Comparison of ENCODE assay signal across 23 cellular contexts in genomic region chr17:80956321-80957190, GRCh38. TPM values are rescaled to one million over a fixed set of nuclear protein-coding genes. Genes with fewer than 3 reads are reported as not detected.
A peak's percentile ranks its signal among the peaks of the same experiment; 100 is the strongest.
DNase-seq lines count a peak whose midpoint lies in the region; ATAC-seq and TF ChIP-seq lines count a peak whose summit lies in the region.
"Had no signal": no experiment of that assay in that cellular context is flagged by ENCODE, and none has a peak within 500 bp of the region (broad histone marks: within the 10 kb centered on the region; RNA-seq: fewer than 3 reads in every experiment).

No MANE protein-coding gene starts in this region.

- H2AK5ac ChIP-seq in trophoblast cell (ENCODE audit: low read length) = no peak overlapping the region

- no peaks in the 10 kb centered on the region for H3K79me2 ChIP-seq in GM23338 (replicated peaks; ENCODE audit: insufficient read depth)
- H3K79me2 ChIP-seq in trophoblast cell (ENCODE audit: control insufficient read depth, insufficient read depth, low read length, poor library complexity) = peaks cover 1% of the 10 kb centered on the region

- H3K9me3 ChIP-seq in trophoblast cell (ENCODE audit: insufficient read depth, low read depth, low read length) = peaks cover 2% of the 10 kb centered on the region
- H3K9me3 ChIP-seq: MG63, neutrophil, psoas muscle, SJCRH30 had no signal

- H2BK12ac ChIP-seq in trophoblast cell (ENCODE audit: low read length) = no peak overlapping the region

- no peak overlapping the region for H3K23ac ChIP-seq in trophoblast cell (ENCODE audit: low read length)

- no peak overlapping the region for H4K12ac ChIP-seq in trophoblast cell (ENCODE audit: low read depth, low read length)

- H3K27me3 ChIP-seq in GM23338 (ENCODE audit: insufficient read depth) = no peaks in the 10 kb centered on the region
- no peaks in the 10 kb centered on the region for H3K27me3 ChIP-seq in trophoblast cell (ENCODE audit: insufficient read depth, low read length)
- H3K27me3 ChIP-seq: MG63, neutrophil, SJCRH30 had no signal

- no peak overlapping the region for H3K14ac ChIP-seq in trophoblast cell (ENCODE audit: low read length)

- H3K36me3 Mint-ChIP-seq in GM23338 (ENCODE audit: low read depth) (0 out of 3 replicates have a peak, but pooled peaks cover 3% of the 10 kb centered on the region), glutamatergic neuron (ENCODE audit: unreplicated experiment) (peaks cover 5% of the 10 kb centered on the region)

- H2AFZ ChIP-seq in GM23338 (no peak overlapping the region), trophoblast cell (ENCODE audit: insufficient read depth, low read length, poor library complexity) (no peak overlapping the region)

- H3K4me3 Mint-ChIP-seq in GM23338 (no peak overlapping the region), glutamatergic neuron (ENCODE audit: unreplicated experiment) (no peak overlapping the region)
- H3K4me3 Mint-ChIP-seq: activated CD4-positive, alpha-beta memory T cell treated with anti-CD3 and anti-CD28 coated beads, Interleukin-2, amount 10 ng/mL, durations not matched to agents 7 days and 5 days; CD8-positive, alpha-beta memory T cell; stimulated activated naive CD8-positive, alpha-beta T cell treated with anti-CD3 and anti-CD28 coated beads, Interleukin-15, amount 100 ng/mL, for 72 hours had no signal

- no peak overlapping the region for H3K27ac ChIP-seq in GM23338 (ENCODE audit: low read depth)
- no peak overlapping the region for H3K27ac ChIP-seq in trophoblast cell (ENCODE audit: low read depth, low read length)
- H3K27ac ChIP-seq: neutrophil, psoas muscle, SJCRH30 had no signal

- no peaks in the 10 kb centered on the region for H4K20me1 ChIP-seq in GM23338 (replicated peaks; ENCODE audit: insufficient read depth)

- H3K36me3 ChIP-seq in GM23338 (ENCODE audit: insufficient read depth) = no peaks in the 10 kb centered on the region
- H3K36me3 ChIP-seq in trophoblast cell (ENCODE audit: control insufficient read depth in 1 of 2, insufficient read depth in 2 of 2, low read length in 2 of 2) = peaks cover 8 to 13% of the 10 kb centered on the region in 2 experiments
- H3K36me3 ChIP-seq: SJCRH30 had no signal

- H3K4ac ChIP-seq in trophoblast cell (ENCODE audit: low read depth, low read length) = no peak overlapping the region

- no peak overlapping the region for H3K27ac Mint-ChIP-seq in GM23338
- H3K27ac Mint-ChIP-seq in glutamatergic neuron (ENCODE audit: unreplicated experiment) = no peak overlapping the region

- no peaks in the 10 kb centered on the region for H3K4me1 Mint-ChIP-seq in GM23338
- H3K4me1 Mint-ChIP-seq in glutamatergic neuron (ENCODE audit: low read depth, unreplicated experiment) = peaks cover 3% of the 10 kb centered on the region
- H3K4me1 Mint-ChIP-seq: CD8-positive, alpha-beta memory T cell; stimulated activated naive CD8-positive, alpha-beta T cell treated with anti-CD3 and anti-CD28 coated beads, Interleukin-15, amount 100 ng/mL, for 72 hours had no signal

- H2BK120ac ChIP-seq in trophoblast cell (ENCODE audit: insufficient read depth, low read length, poor library complexity) = no peak overlapping the region

- H3K27me3 Mint-ChIP-seq in GM23338 (ENCODE audit: insufficient read depth, low read depth, poor library complexity) (peaks cover 3% of the 10 kb centered on the region), glutamatergic neuron (ENCODE audit: unreplicated experiment) (peaks cover 4% of the 10 kb centered on the region)
- H3K27me3 Mint-ChIP-seq: activated CD4-positive, alpha-beta memory T cell treated with anti-CD3 and anti-CD28 coated beads, Interleukin-2, amount 10 ng/mL, durations not matched to agents 7 days and 5 days; CD8-positive, alpha-beta memory T cell; stimulated activated naive CD8-positive, alpha-beta T cell treated with anti-CD3 and anti-CD28 coated beads, Interleukin-15, amount 100 ng/mL, for 72 hours had no signal

- peaks cover 9% of the 10 kb centered on the region for H3K79me1 ChIP-seq in trophoblast cell (ENCODE audit: low read length)

- H3K9me2 ChIP-seq in GM23338 (ENCODE audit: insufficient read depth) = no peaks in the 10 kb centered on the region

- H3F3A ChIP-seq in GM23338 (replicated peaks; ENCODE audit: low read depth) = no peaks in the 10 kb centered on the region

- H3K4me1 ChIP-seq in GM23338 (ENCODE audit: insufficient read depth) = no peaks in the 10 kb centered on the region
- peaks cover 5 to 9% of the 10 kb centered on the region in 2 experiments for H3K4me1 ChIP-seq in trophoblast cell (ENCODE audit: control insufficient read depth in 1 of 2, insufficient read depth in 2 of 2, low read length in 2 of 2)

- no peak for TF ChIP-seq CTCF in GM23338 (conservative IDR thresholded peaks at IDR 0.05; ENCODE audit: low read depth in 2 of 2)
- TF ChIP-seq CTCF in glutamatergic neuron (IDR thresholded peaks at IDR 0.05; ENCODE audit: partially characterized antibody, unreplicated experiment) = no peak
- TF ChIP-seq CTCF in GM20000 (IDR thresholded peaks at IDR 0.05; ENCODE audit: extremely low read depth, missing control alignments) = no peak

- H3K4me3 ChIP-seq in GM23338 = no peak overlapping the region
- no peak overlapping the region for H3K4me3 ChIP-seq in trophoblast cell (ENCODE audit: low read depth, low read length)
- H3K4me3 ChIP-seq: MG63, psoas muscle, SJCRH30 had no signal

- no peak overlapping the region for H3K9ac ChIP-seq in trophoblast cell (ENCODE audit: low read length)

- H2BK5ac ChIP-seq in trophoblast cell (ENCODE audit: low read depth, low read length, poor library complexity) = no peak overlapping the region

- WGBS in trophoblast cell (ENCODE audit: extremely low coverage, insufficient coverage, insufficient read length) = no CpG with 5 or more reads among the region's 29 CpGs

- H3K18ac ChIP-seq in trophoblast cell (ENCODE audit: low read length) = no peak overlapping the region

- H3K4me2 ChIP-seq in GM23338 (no peak overlapping the region), trophoblast cell (ENCODE audit: low read length) (no peak overlapping the region)

- H4K91ac ChIP-seq in trophoblast cell (ENCODE audit: low read depth, low read length) = no peak overlapping the region

- ATAC-seq in GM23338 = 0 out of 3 replicates have a peak, but pooled peaks have one; percentile 9
- no peak for ATAC-seq in HG02840 (IDR thresholded peaks at IDR 0.05; ENCODE audit: low FRiP score, unreplicated experiment)
- ATAC-seq: HCT116; psoas muscle; stimulated activated naive CD8-positive, alpha-beta T cell treated with anti-CD3 and anti-CD28 coated beads, Interleukin-15, amount 100 ng/mL, for 72 hours had no signal

- no peaks in the 10 kb centered on the region for H3K9me3 Mint-ChIP-seq in GM23338
- peaks cover 4% of the 10 kb centered on the region for H3K9me3 Mint-ChIP-seq in glutamatergic neuron (ENCODE audit: unreplicated experiment)
- H3K9me3 Mint-ChIP-seq: activated CD4-positive, alpha-beta memory T cell treated with anti-CD3 and anti-CD28 coated beads, Interleukin-2, amount 10 ng/mL, durations not matched to agents 7 days and 5 days; CD8-positive, alpha-beta memory T cell; stimulated activated naive CD8-positive, alpha-beta T cell treated with anti-CD3 and anti-CD28 coated beads, Interleukin-15, amount 100 ng/mL, for 72 hours had no signal

- DNase-seq in activated effector memory CD4-positive, alpha-beta T cell treated with anti-CD3 and anti-CD28 coated beads, Interleukin-2, amount 50 U/mL, for 16 hours = peak; percentile 52
- no peak for DNase-seq in activated effector memory CD4-positive, alpha-beta T cell treated with Interleukin-2 at 50 U/mL for 16 hours
- DNase-seq in GM23338 (ENCODE audit: low spot score) (no peak), glutamatergic neuron (peak; percentile 7), trophoblast cell (peak; percentile 52 to 82), NOMO-1 treated with DMSO at 0.1 percent for 48 hours (lab: John Stamatoyannopoulos, UW; ENCODE audit: unreplicated experiment) (no peak), GM20000 (ENCODE audit: low spot score) (no peak)
- DNase-seq: activated CD4-positive, alpha-beta memory T cell treated with anti-CD3 and anti-CD28 coated beads, Interleukin-2, amount 10 ng/mL, durations not matched to agents 7 days and 5 days; activated CD4-positive, alpha-beta T cell treated with anti-CD3 and anti-CD28 coated beads for 1 hour; activated T-cell treated with anti-CD3 and anti-CD28 coated beads for 4 hours; CD8-positive, alpha-beta memory T cell; DMS153; KBM-7; MG63; NCI-H1105 treated with DMSO at 0.1 percent for 48 hours; NCI-H1930; NCI-H69; SJCRH30; stimulated activated naive CD8-positive, alpha-beta T cell treated with anti-CD3 and anti-CD28 coated beads, Interleukin-15, amount 100 ng/mL, for 72 hours had no signal

- H4K8ac ChIP-seq in trophoblast cell (ENCODE audit: low read depth, low read length) = no peak overlapping the region

TF ChIP-seq in GM23338, 12 proteins besides CTCF, POLR2A, EP300 and RAD21 (continues in another document):
- TF ChIP-seq EZH2 (IDR thresholded peaks at IDR 0.05; ENCODE audit: low read depth, unreplicated experiment) = no peak
- no peak for TF ChIP-seq EZH2phosphoT487 (IDR thresholded peaks at IDR 0.05; ENCODE audit: unreplicated experiment)
- TF ChIP-seq STAT1 (IDR thresholded peaks at IDR 0.05; ENCODE audit: unreplicated experiment) = no peak

RNA-seq across cellular contexts. Expression of gene CHMP6, which starts 35.1 kb away (rescaled TPM):
- total RNA-seq in GM23338 (2014; rRNA removed; shearing (Covaris generic)) = 8.2 and 12.3 TPM in 2 replicates
- polyA plus RNA-seq in GM23338 (2016; fragmentation: Nextera tagmentation; extraction: Ambion mirVana) = 13.2 and 14.0 TPM in 2 replicates
- total RNA-seq in glutamatergic neuron (ENCODE audit: unreplicated experiment) = 24.3 TPM
- polyA plus RNA-seq in trophoblast cell (2013) = 10.3 and 10.7 TPM in 2 replicates

Comparison
In these comparisons a context has a peak if more than half of its experiments do, and no peak if none do; other contexts are left out.
1. DNase-seq: peak in activated effector memory CD4-positive, alpha-beta T cell treated with anti-CD3 and anti-CD28 coated beads, Interleukin-2, amount 50 U/mL, for 16 hours (single experiment), glutamatergic neuron (single experiment) and trophoblast cell (2 of 2); none in activated effector memory CD4-positive, alpha-beta T cell treated with Interleukin-2 at 50 U/mL for 16 hours (single experiment), GM23338 (single experiment), NOMO-1 treated with DMSO at 0.1 percent for 48 hours (single experiment) and GM20000 (single experiment).